Comparison of ENCODE assay signal across 1 cellular context in genomic region chr16:70523621-70524405, GRCh38.
TF ChIP-seq lines count a peak whose summit lies in the region.

Gene SF3B3, plus strand, starts transcription at chr16:70523816. Its CDS starts 2,841 bp downstream, at chr16:70526657.

TF ChIP-seq in HepG2, 621 proteins besides CTCF, POLR2A, EP300 and RAD21 (continued from another document and continues in another):
- TF ChIP-seq, protein P1, sequence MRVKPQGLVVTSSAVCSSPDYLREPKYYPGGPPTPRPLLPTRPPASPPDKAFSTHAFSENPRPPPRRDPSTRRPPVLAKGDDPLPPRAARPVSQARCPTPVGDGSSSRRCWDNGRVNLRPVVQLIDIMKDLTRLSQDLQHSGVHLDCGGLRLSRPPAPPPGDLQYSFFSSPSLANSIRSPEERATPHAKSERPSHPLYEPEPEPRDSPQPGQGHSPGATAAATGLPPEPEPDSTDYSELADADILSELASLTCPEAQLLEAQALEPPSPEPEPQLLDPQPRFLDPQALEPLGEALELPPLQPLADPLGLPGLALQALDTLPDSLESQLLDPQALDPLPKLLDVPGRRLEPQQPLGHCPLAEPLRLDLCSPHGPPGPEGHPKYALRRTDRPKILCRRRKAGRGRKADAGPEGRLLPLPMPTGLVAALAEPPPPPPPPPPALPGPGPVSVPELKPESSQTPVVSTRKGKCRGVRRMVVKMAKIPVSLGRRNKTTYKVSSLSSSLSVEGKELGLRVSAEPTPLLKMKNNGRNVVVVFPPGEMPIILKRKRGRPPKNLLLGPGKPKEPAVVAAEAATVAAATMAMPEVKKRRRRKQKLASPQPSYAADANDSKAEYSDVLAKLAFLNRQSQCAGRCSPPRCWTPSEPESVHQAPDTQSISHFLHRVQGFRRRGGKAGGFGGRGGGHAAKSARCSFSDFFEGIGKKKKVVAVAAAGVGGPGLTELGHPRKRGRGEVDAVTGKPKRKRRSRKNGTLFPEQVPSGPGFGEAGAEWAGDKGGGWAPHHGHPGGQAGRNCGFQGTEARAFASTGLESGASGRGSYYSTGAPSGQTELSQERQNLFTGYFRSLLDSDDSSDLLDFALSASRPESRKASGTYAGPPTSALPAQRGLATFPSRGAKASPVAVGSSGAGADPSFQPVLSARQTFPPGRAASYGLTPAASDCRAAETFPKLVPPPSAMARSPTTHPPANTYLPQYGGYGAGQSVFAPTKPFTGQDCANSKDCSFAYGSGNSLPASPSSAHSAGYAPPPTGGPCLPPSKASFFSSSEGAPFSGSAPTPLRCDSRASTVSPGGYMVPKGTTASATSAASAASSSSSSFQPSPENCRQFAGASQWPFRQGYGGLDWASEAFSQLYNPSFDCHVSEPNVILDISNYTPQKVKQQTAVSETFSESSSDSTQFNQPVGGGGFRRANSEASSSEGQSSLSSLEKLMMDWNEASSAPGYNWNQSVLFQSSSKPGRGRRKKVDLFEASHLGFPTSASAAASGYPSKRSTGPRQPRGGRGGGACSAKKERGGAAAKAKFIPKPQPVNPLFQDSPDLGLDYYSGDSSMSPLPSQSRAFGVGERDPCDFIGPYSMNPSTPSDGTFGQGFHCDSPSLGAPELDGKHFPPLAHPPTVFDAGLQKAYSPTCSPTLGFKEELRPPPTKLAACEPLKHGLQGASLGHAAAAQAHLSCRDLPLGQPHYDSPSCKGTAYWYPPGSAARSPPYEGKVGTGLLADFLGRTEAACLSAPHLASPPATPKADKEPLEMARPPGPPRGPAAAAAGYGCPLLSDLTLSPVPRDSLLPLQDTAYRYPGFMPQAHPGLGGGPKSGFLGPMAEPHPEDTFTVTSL (CRISPR knock-in tag; IDR thresholded peaks at IDR 0.05; ENCODE audit: borderline replicate concordance) = peak; percentile 14; the same call in 1 of the 2 replicates
- TF ChIP-seq, protein P2, sequence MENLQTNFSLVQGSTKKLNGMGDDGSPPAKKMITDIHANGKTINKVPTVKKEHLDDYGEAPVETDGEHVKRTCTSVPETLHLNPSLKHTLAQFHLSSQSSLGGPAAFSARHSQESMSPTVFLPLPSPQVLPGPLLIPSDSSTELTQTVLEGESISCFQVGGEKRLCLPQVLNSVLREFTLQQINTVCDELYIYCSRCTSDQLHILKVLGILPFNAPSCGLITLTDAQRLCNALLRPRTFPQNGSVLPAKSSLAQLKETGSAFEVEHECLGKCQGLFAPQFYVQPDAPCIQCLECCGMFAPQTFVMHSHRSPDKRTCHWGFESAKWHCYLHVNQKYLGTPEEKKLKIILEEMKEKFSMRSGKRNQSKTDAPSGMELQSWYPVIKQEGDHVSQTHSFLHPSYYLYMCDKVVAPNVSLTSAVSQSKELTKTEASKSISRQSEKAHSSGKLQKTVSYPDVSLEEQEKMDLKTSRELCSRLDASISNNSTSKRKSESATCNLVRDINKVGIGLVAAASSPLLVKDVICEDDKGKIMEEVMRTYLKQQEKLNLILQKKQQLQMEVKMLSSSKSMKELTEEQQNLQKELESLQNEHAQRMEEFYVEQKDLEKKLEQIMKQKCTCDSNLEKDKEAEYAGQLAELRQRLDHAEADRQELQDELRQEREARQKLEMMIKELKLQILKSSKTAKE (CRISPR knock-in tag; IDR thresholded peaks at IDR 0.05; ENCODE audit: borderline replicate concordance) = no peak
- TF ChIP-seq SNAPC2 (CRISPR knock-in tag; IDR thresholded peaks at IDR 0.05) = 0 out of 2 replicates have a peak, but pooled peaks have one; percentile 61
- peak; percentile 24; the same call in 1 of the 2 replicates for TF ChIP-seq NFKB2 (CRISPR knock-in tag; IDR thresholded peaks at IDR 0.05; ENCODE audit: borderline replicate concordance)
- peak; percentile 32; the same call in 1 of the 2 replicates for TF ChIP-seq NRL (CRISPR knock-in tag; IDR thresholded peaks at IDR 0.05; ENCODE audit: borderline replicate concordance)
- peak; percentile 3 for TF ChIP-seq NKX3-1 (CRISPR knock-in tag; IDR thresholded peaks at IDR 0.05)
- peak; percentile 63; the same call in 1 of the 2 replicates for TF ChIP-seq ZNF317 (CRISPR knock-in tag; IDR thresholded peaks at IDR 0.05)
- no peak for TF ChIP-seq EZH2 (conservative IDR thresholded peaks at IDR 0.05; ENCODE audit: low read depth, low read length)
- TF ChIP-seq ZNF382 (CRISPR knock-in tag; IDR thresholded peaks at IDR 0.05; ENCODE audit: borderline replicate concordance) = no peak
- no peak; the same call in 1 of the 2 replicates for TF ChIP-seq TSC22D2 (CRISPR knock-in tag; IDR thresholded peaks at IDR 0.05; ENCODE audit: borderline replicate concordance)
- peak; percentile 3; the same call in 1 of the 2 replicates for TF ChIP-seq SMC3 (IDR thresholded peaks at IDR 0.05; ENCODE audit: low read length)
- TF ChIP-seq FOXO4 (CRISPR knock-in tag; conservative IDR thresholded peaks at IDR 0.05) = no peak
- TF ChIP-seq ZNF746 (CRISPR knock-in tag; IDR thresholded peaks at IDR 0.05) = no peak; the same call in 1 of the 2 replicates
- no peak; the same call in 1 of the 2 replicates for TF ChIP-seq NFRKB (IDR thresholded peaks at IDR 0.05)
- no peak; the same call in 1 of the 2 replicates for TF ChIP-seq GTF2F1 (IDR thresholded peaks at IDR 0.05; ENCODE audit: low read length)
- TF ChIP-seq ZNF644 (CRISPR knock-in tag; IDR thresholded peaks at IDR 0.05; ENCODE audit: low read depth) = no peak
- TF ChIP-seq MYNN (CRISPR knock-in tag; IDR thresholded peaks at IDR 0.05; ENCODE audit: low read depth) = no peak; the same call in 1 of the 2 replicates
- TF ChIP-seq SIX4 (CRISPR knock-in tag; IDR thresholded peaks at IDR 0.05) = no peak
- no peak; the same call in 1 of the 2 replicates for TF ChIP-seq ZBTB44 (CRISPR knock-in tag; IDR thresholded peaks at IDR 0.05)
- TF ChIP-seq CENPT (CRISPR knock-in tag; IDR thresholded peaks at IDR 0.05; ENCODE audit: low read depth) = no peak
- TF ChIP-seq ZNF431 (CRISPR knock-in tag; IDR thresholded peaks at IDR 0.05; ENCODE audit: borderline replicate concordance, low read depth) = no peak
- TF ChIP-seq FOXJ3 (CRISPR knock-in tag; IDR thresholded peaks at IDR 0.05; ENCODE audit: borderline replicate concordance) = peak; percentile 8; the same call in 1 of the 2 replicates
- 0 out of 2 replicates have a peak, but pooled peaks have one; percentile 75 for TF ChIP-seq ZNF296 (CRISPR knock-in tag; conservative IDR thresholded peaks at IDR 0.05)
- peak; percentile 66; the same call in 1 of the 2 replicates for TF ChIP-seq ISX (CRISPR knock-in tag; conservative IDR thresholded peaks at IDR 0.05)
- no peak for TF ChIP-seq MAFK (conservative IDR thresholded peaks at IDR 0.05 in 1 of 2, IDR thresholded peaks at IDR 0.05 in 1 of 2; ENCODE audit: low read length in 2 of 2)
- TF ChIP-seq NFE2L1 (CRISPR knock-in tag; IDR thresholded peaks at IDR 0.05; ENCODE audit: borderline replicate concordance) = no peak
- TF ChIP-seq SCMH1 (CRISPR knock-in tag; IDR thresholded peaks at IDR 0.05; ENCODE audit: borderline replicate concordance) = no peak
- no peak for TF ChIP-seq SMAD3 (CRISPR knock-in tag; IDR thresholded peaks at IDR 0.05)
- TF ChIP-seq GFI1 (CRISPR knock-in tag; IDR thresholded peaks at IDR 0.05; ENCODE audit: borderline replicate concordance) = no peak; the same call in 1 of the 2 replicates
- peak; percentile 33; the same call in 1 of the 2 replicates for TF ChIP-seq FOXA3 (CRISPR knock-in tag; IDR thresholded peaks at IDR 0.05)
- TF ChIP-seq, protein P3, sequence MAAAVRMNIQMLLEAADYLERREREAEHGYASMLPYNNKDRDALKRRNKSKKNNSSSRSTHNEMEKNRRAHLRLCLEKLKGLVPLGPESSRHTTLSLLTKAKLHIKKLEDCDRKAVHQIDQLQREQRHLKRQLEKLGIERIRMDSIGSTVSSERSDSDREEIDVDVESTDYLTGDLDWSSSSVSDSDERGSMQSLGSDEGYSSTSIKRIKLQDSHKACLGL (CRISPR knock-in tag; IDR thresholded peaks at IDR 0.05) = peak; percentile 86
- TF ChIP-seq ZSCAN25 (CRISPR knock-in tag; IDR thresholded peaks at IDR 0.05) = no peak
- TF ChIP-seq RELA (CRISPR knock-in tag; IDR thresholded peaks at IDR 0.05) = peak; percentile 78; the same call in 1 of the 2 replicates
- TF ChIP-seq ZNF614 (CRISPR knock-in tag; IDR thresholded peaks at IDR 0.05; ENCODE audit: borderline replicate concordance) = peak; percentile 41; the same call in 1 of the 2 replicates
- peak; percentile 34; the same call in 1 of the 2 replicates for TF ChIP-seq ZNF703 (CRISPR knock-in tag; IDR thresholded peaks at IDR 0.05; ENCODE audit: borderline replicate concordance)
- peak; percentile 55 for TF ChIP-seq ATF3 (CRISPR knock-in tag; IDR thresholded peaks at IDR 0.05)
- no peak; the same call in 1 of the 2 replicates for TF ChIP-seq SOX5 (CRISPR knock-in tag; IDR thresholded peaks at IDR 0.05; ENCODE audit: borderline replicate concordance)
- no peak for TF ChIP-seq JDP2 (CRISPR knock-in tag; IDR thresholded peaks at IDR 0.05; ENCODE audit: borderline replicate concordance)
- TF ChIP-seq KLF9 (CRISPR knock-in tag; IDR thresholded peaks at IDR 0.05; ENCODE audit: low read depth) = no peak
- no peak for TF ChIP-seq KAT2B (IDR thresholded peaks at IDR 0.05; ENCODE audit: borderline replicate concordance, low read depth, low read length)
- peak; percentile 90 for TF ChIP-seq MYPOP (CRISPR knock-in tag; IDR thresholded peaks at IDR 0.05)
- TF ChIP-seq, protein P4, sequence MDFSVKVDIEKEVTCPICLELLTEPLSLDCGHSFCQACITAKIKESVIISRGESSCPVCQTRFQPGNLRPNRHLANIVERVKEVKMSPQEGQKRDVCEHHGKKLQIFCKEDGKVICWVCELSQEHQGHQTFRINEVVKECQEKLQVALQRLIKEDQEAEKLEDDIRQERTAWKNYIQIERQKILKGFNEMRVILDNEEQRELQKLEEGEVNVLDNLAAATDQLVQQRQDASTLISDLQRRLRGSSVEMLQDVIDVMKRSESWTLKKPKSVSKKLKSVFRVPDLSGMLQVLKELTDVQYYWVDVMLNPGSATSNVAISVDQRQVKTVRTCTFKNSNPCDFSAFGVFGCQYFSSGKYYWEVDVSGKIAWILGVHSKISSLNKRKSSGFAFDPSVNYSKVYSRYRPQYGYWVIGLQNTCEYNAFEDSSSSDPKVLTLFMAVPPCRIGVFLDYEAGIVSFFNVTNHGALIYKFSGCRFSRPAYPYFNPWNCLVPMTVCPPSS (IDR thresholded peaks at IDR 0.05) = no peak
